ENCODE assay signal across 8 cellular contexts in genomic region chr11:46912526-46913150, GRCh38. TPM values are rescaled to one million over a fixed set of nuclear protein-coding genes. Genes with fewer than 3 reads are reported as not detected.
A peak's percentile ranks its signal among the peaks of the same experiment; 100 is the strongest.
DNase-seq lines count a peak whose midpoint lies in the region; ATAC-seq and TF ChIP-seq lines count a peak whose summit lies in the region.

No MANE protein-coding gene starts in this region.

- peak overlapping the region; percentile 90 for H3K4me3 Mint-ChIP-seq in glutamatergic neuron (ENCODE audit: unreplicated experiment)

- H3K79me2 ChIP-seq in Loucy (ENCODE audit: insufficient read depth, low read length) = no peaks in the 10 kb centered on the region

- H3K27me3 ChIP-seq in Loucy (ENCODE audit: insufficient read depth, low read length, poor library complexity, severe bottlenecking) = peaks cover 3% of the 10 kb centered on the region
- H3K27me3 ChIP-seq in NT2/D1 (ENCODE audit: insufficient read depth, insufficient read length) = no peaks in the 10 kb centered on the region
- H3K27me3 ChIP-seq in upper lobe of left lung = peaks cover 0 to 15% (median 3%) of the 10 kb centered on the region in 4 donors

- no peaks in the 10 kb centered on the region for H3K36me3 Mint-ChIP-seq in glutamatergic neuron (ENCODE audit: unreplicated experiment)

- intact Hi-C loops in posterior vena cava (cut with DNase I) = loop anchor here in 1 of 2 donors (5.0 kb wide), 1 partner anchor 145 kb away; no protein-coding TSS in a partner anchor

- peak overlapping the region; percentile 48 for H3K4me2 ChIP-seq in Loucy (ENCODE audit: low read depth, low read length, poor library complexity, severe bottlenecking)

- peak overlapping the region; percentile 94 for H3K27ac Mint-ChIP-seq in glutamatergic neuron (ENCODE audit: unreplicated experiment)

- H3K4me1 Mint-ChIP-seq in glutamatergic neuron (ENCODE audit: low read depth, unreplicated experiment) = peaks cover 19% of the 10 kb centered on the region

- ATAC-seq in HG02642 (IDR thresholded peaks at IDR 0.05; ENCODE audit: poor library complexity, unreplicated experiment) (no peak), upper lobe of left lung (ENCODE audit: low FRiP score in 2 of 2) (no peak)

- 0 out of 2 replicates have a peak, but pooled peaks cover 4% of the 10 kb centered on the region for H3F3A ChIP-seq in Loucy (ENCODE audit: low read depth)

- no peaks in the 10 kb centered on the region for H3K9me3 ChIP-seq in Loucy (ENCODE audit: insufficient read depth, low read depth, low read length)
- H3K9me3 ChIP-seq in NT2/D1 (ENCODE audit: insufficient read depth, low read length) = no peaks in the 10 kb centered on the region
- H3K9me3 ChIP-seq in upper lobe of left lung = no peaks in the 10 kb centered on the region

- peaks cover 1% of the 10 kb centered on the region for H3K9me3 Mint-ChIP-seq in glutamatergic neuron (ENCODE audit: unreplicated experiment)

- H3K9ac ChIP-seq in Loucy (ENCODE audit: low read depth, low read length, poor library complexity, severe bottlenecking) (peak overlapping the region; percentile 32), NT2/D1 (ENCODE audit: insufficient read length, low read depth) (peak overlapping the region; percentile 66)

- H3K36me3 ChIP-seq in Loucy (ENCODE audit: insufficient read depth, low read length) = no peaks in the 10 kb centered on the region
- H3K36me3 ChIP-seq in NT2/D1 (ENCODE audit: insufficient read depth, insufficient read length, low read length) = peaks cover 32% of the 10 kb centered on the region
- H3K36me3 ChIP-seq in upper lobe of left lung = no peaks in the 10 kb centered on the region

- no peaks in the 10 kb centered on the region for H3K9me2 ChIP-seq in Loucy (replicated peaks; ENCODE audit: low read depth, low read length)

- TF ChIP-seq CTCF in Loucy (conservative IDR thresholded peaks at IDR 0.05; ENCODE audit: low read length) (no peak), glutamatergic neuron (IDR thresholded peaks at IDR 0.05; ENCODE audit: partially characterized antibody, unreplicated experiment) (no peak), retinal pigment epithelial cell (conservative IDR thresholded peaks at IDR 0.05; ENCODE audit: low read depth, low read length) (no peak), upper lobe of left lung (IDR thresholded peaks at IDR 0.05) (no peak)

- H2AFZ ChIP-seq in Loucy (ENCODE audit: low read length) = no peak overlapping the region; the same call in 1 of the 2 replicates

- H3K27me3 Mint-ChIP-seq in glutamatergic neuron (ENCODE audit: unreplicated experiment) = peaks cover 10% of the 10 kb centered on the region

- H4K20me1 ChIP-seq in Loucy (ENCODE audit: insufficient read depth, low read length, poor library complexity, severe bottlenecking) = no peaks in the 10 kb centered on the region

- H3K4me1 ChIP-seq in Loucy (ENCODE audit: insufficient read depth, low read length, poor library complexity, severe bottlenecking) (peaks cover 40% of the 10 kb centered on the region), NT2/D1 (ENCODE audit: insufficient read depth, insufficient read length) (peaks cover 15% of the 10 kb centered on the region), upper lobe of left lung (peaks cover 12 to 23% (median 18%) of the 10 kb centered on the region in 4 donors)

- peak overlapping the region; percentile 9 for H3K4me3 ChIP-seq in Loucy (ENCODE audit: low read length, poor library complexity, severe bottlenecking)
- peak overlapping the region; percentile 27 for H3K4me3 ChIP-seq in NT2/D1 (ENCODE audit: insufficient read length, low read depth)
- H3K4me3 ChIP-seq in retinal pigment epithelial cell (ENCODE audit: low read length) = peak overlapping the region; percentile 37
- no peak overlapping the region for H3K4me3 ChIP-seq in upper lobe of left lung

- DNase-seq in NT2/D1 (ENCODE audit: low read depth, low spot score) (peak; percentile 89), glutamatergic neuron (peak; percentile 69), retinal pigment epithelial cell (ENCODE audit: low read depth) (no peak), upper lobe of left lung (no peak), posterior vena cava (ENCODE audit: low spot score) (no peak)
- no peak for DNase-seq in stimulated activated CD4-positive, alpha-beta T cell treated with anti-CD3 and anti-CD28 coated beads, Interleukin-4, amount 100 ng/mL, for 24 hours

- no peak overlapping the region for H3K27ac ChIP-seq in upper lobe of left lung

- TF ChIP-seq EP300 in upper lobe of left lung (IDR thresholded peaks at IDR 0.05) = no peak

- TF ChIP-seq POLR2A in upper lobe of left lung (IDR thresholded peaks at IDR 0.05) = no peak

- 40 to 44% methylated on average over 10 to 13 of the region's 13 CpGs for WGBS in upper lobe of left lung, 2 donors

RNA-seq across cellular contexts. Expression of gene LRP4, which starts 5.7 kb away (rescaled TPM):
- total RNA-seq in glutamatergic neuron (ENCODE audit: unreplicated experiment) (25.0 TPM), upper lobe of left lung (1 to 10 TPM; 2.6 to 8.8 (median 5.2) TPM), posterior vena cava (10 to 100 TPM in 1 of 2 donors, 1 to 10 TPM in 1; 9.1 to 10.1 TPM)

RNA-seq across cellular contexts. Expression of gene CSTPP1, which starts 23.9 kb away (rescaled TPM):
- 35.5 TPM for total RNA-seq in glutamatergic neuron (ENCODE audit: unreplicated experiment)
- total RNA-seq in upper lobe of left lung = 10 to 100 TPM; 23.9 to 71.2 (median 47.2) TPM
- total RNA-seq in posterior vena cava = 10 to 100 TPM; 17.8 to 19.8 TPM

Comparison
In these comparisons a context has a peak if more than half of its experiments do, and no peak if none do; other contexts are left out.
1. H3K4me3 ChIP-seq: peak in Loucy (single experiment), NT2/D1 (single experiment) and retinal pigment epithelial cell (single experiment); none in upper lobe of left lung (0 of 4).
2. DNase-seq: peak in NT2/D1 (single experiment) and glutamatergic neuron (single experiment); none in retinal pigment epithelial cell (single experiment), upper lobe of left lung (0 of 2), posterior vena cava (single experiment) and stimulated activated CD4-positive, alpha-beta T cell treated with anti-CD3 and anti-CD28 coated beads, Interleukin-4, amount 100 ng/mL, for 24 hours (single experiment).